In the genomic region with DNA sequence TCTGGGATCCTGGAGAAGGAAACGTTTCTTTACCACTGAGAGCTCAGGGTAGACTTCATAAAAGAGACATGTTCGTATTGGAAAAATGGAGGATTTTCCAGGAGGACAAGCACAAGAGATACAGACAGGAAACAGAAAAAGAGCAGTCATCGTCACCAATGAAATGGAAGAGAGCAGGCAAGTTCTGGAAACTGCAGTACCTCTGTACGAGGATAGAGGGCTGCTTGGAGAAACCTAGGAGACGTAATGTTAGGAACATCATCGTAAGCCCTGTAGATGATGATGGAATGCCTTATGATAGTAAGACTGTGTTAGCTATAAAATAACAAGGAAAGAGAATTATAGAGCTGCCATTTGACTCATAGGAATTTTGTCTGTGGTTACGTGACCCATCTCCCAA, we compare ENCODE assay signal across 12 cellular contexts.
DNase-seq lines count a peak whose midpoint lies in the region; ATAC-seq, FAIRE-seq and TF ChIP-seq lines count a peak whose summit lies in the region.
"Had no signal": no experiment of that assay in that cellular context is flagged by ENCODE, and none has a peak within 500 bp of the region (broad histone marks: within the 10 kb centered on the region; RNA-seq: fewer than 3 reads in every experiment).

No MANE protein-coding gene starts in this region.

- H3K4me1 ChIP-seq in keratinocyte (ENCODE audit: control insufficient read depth, extremely low read depth, insufficient read depth, low read length), result no peaks in the 10 kb centered on the region
- H3K4me1 ChIP-seq: lower lobe of right lung had no signal

- POLR2A ChIA-PET in RWPE1 (lab: Yijun Ruan, JAX; ENCODE audit: low non-redundant PET), result no interaction called here

- H3K4me3 ChIP-seq in HL-60 (replicated peaks; ENCODE audit: insufficient read depth, low read length) (no peak overlapping the region), keratinocyte (ENCODE audit: control insufficient read depth in 2 of 3, extremely low read depth in 1 of 3, insufficient read depth in 2 of 3, low read depth in 1 of 3, low read length in 3 of 3) (no peak overlapping the region)
- H3K4me3 ChIP-seq: lower lobe of right lung had no signal

- no peak overlapping the region for H2AFZ ChIP-seq in keratinocyte (ENCODE audit: control insufficient read depth, low read length)

- CTCF ChIA-PET in RWPE1 (lab: Yijun Ruan, JAX), result no interaction called here

- no peaks in the 10 kb centered on the region for H3K79me2 ChIP-seq in keratinocyte (ENCODE audit: control insufficient read depth, insufficient read depth, low read length)

- TF ChIP-seq CTCF in HL-60 (IDR thresholded peaks at IDR 0.05; ENCODE audit: insufficient read depth, low read length) (peak; percentile 46), keratinocyte (optimal IDR thresholded peaks at IDR 0.05 in 1 of 3, IDR thresholded peaks at IDR 0.05 in 1 of 3, conservative IDR thresholded peaks at IDR 0.05 in 1 of 3; ENCODE audit: extremely low read depth in 1 of 3, insufficient read depth in 2 of 3, low read length in 3 of 3) (peak in 2 of 3 experiments; percentile 22 to 40), RWPE1 (conservative IDR thresholded peaks at IDR 0.05; ENCODE audit: low read depth) (no peak)

- dilution Hi-C loops in keratinocyte (cut with MboI; ENCODE audit: extremely low pct_ligation_motif_present, low sequenced_read_pairs), result no loop called here

- peaks cover 5% of the 10 kb centered on the region for H3K27me3 ChIP-seq in HL-60 (ENCODE audit: insufficient read depth, poor library complexity, severe bottlenecking)
- no peaks in the 10 kb centered on the region for H3K27me3 ChIP-seq in keratinocyte (ENCODE audit: control insufficient read depth, extremely low read depth, insufficient read depth, low read length)

- H3K9me1 ChIP-seq in keratinocyte (ENCODE audit: control insufficient read depth, extremely low read depth, insufficient read depth, low read length), result no peaks in the 10 kb centered on the region

- H3K27ac ChIP-seq in HL-60 (replicated peaks) (no peak overlapping the region), keratinocyte (ENCODE audit: control insufficient read depth, insufficient read depth, low read length) (no peak overlapping the region), RWPE1 (no peak overlapping the region)
- H3K27ac ChIP-seq: lower lobe of right lung had no signal

- no peak overlapping the region for H3K9ac ChIP-seq in keratinocyte (ENCODE audit: control insufficient read depth, extremely low read depth, insufficient read depth, low read length)

- ATAC-seq in HG03571 (IDR thresholded peaks at IDR 0.05; ENCODE audit: unreplicated experiment) (no peak), HG03045 (IDR thresholded peaks at IDR 0.05; ENCODE audit: unreplicated experiment) (no peak), GM21529 (IDR thresholded peaks at IDR 0.05; ENCODE audit: unreplicated experiment) (no peak)
- ATAC-seq: activated T-helper 17 cell treated with anti-CD3 and anti-CD28 coated beads, Interleukin-2, amount 50 U/mL, for 72 hours; lower lobe of right lung had no signal

- H4K20me1 ChIP-seq in keratinocyte (ENCODE audit: control insufficient read depth, extremely low read depth, insufficient read depth, low read length), result no peaks in the 10 kb centered on the region

- no peaks in the 10 kb centered on the region for H3K36me3 ChIP-seq in keratinocyte (ENCODE audit: control insufficient read depth in 2 of 2, extremely low read depth in 1 of 2, insufficient read depth in 2 of 2, low read length in 2 of 2)
- H3K36me3 ChIP-seq: lower lobe of right lung had no signal

- H3K4me2 ChIP-seq in keratinocyte (ENCODE audit: control insufficient read depth, extremely low read depth, insufficient read depth, low read depth, low read length), result no peak overlapping the region

- DNase-seq in Daoy (ENCODE audit: low read depth), result peak; percentile 5
- peak in 1 of 2 experiments; percentile 14 for DNase-seq in HL-60 (ENCODE audit: low read depth in 1 of 2, low spot score in 1 of 2)
- DNase-seq in SW480 (ENCODE audit: low spot score), result peak; percentile 2
- DNase-seq in keratinocyte (ENCODE audit: low read depth, low spot score), result no peak
- DNase-seq in RWPE1 (ENCODE audit: low spot score), result no peak
- DNase-seq: activated CD4-positive, CD25-positive, alpha-beta regulatory T cell treated with anti-CD3 and anti-CD28 coated beads, Interleukin-2, amount 50 U/mL, for 72 hours; lower lobe of right lung; NCI-H1930 had no signal

- peaks cover 2% of the 10 kb centered on the region for H3K9me3 ChIP-seq in keratinocyte (ENCODE audit: control insufficient read depth, low read depth, low read length)

- FAIRE-seq in keratinocyte (lab: Jason Lieb, UNC), result no peak

Comparison
In these comparisons a context has a peak if more than half of its experiments do, and no peak if none do; other contexts are left out.
1. DNase-seq: peak in Daoy (single experiment) and SW480 (single experiment); none in keratinocyte (single experiment) and RWPE1 (single experiment).